Comparison of ENCODE assay signal across 14 cellular contexts in genomic region chr10:120262857-120263547, GRCh38.
DNase-seq lines count a peak whose midpoint lies in the region; ATAC-seq and TF ChIP-seq lines count a peak whose summit lies in the region.
"Had no signal": no experiment of that assay in that cellular context is flagged by ENCODE, and none has a peak within 500 bp of the region (broad histone marks: within the 10 kb centered on the region; RNA-seq: fewer than 3 reads in every experiment).

No MANE protein-coding gene starts in this region.

- 69 to 95% (median 72%) methylated on average over 1 of the region's 1 CpG for WGBS in heart left ventricle, 4 donors

- H3K36me3 ChIP-seq in heart left ventricle: no peaks in the 10 kb centered on the region
- H3K36me3 ChIP-seq: left lung, SJSA1 had no signal

- H3K9me3 ChIP-seq in heart left ventricle: no peaks in the 10 kb centered on the region
- H3K9me3 ChIP-seq: left lung, SJSA1 had no signal

- peak; percentile 88 for DNase-seq in kidney tubule cell (ENCODE audit: low spot score)
- no peak for DNase-seq in heart left ventricle
- DNase-seq in LoVo (ENCODE audit: low spot score): no peak
- DNase-seq in NCI-H2107 treated with DMSO at 0.1 percent for 48 hours (lab: John Stamatoyannopoulos, UW; ENCODE audit: unreplicated experiment): no peak
- DNase-seq: activated B cell treated with CpG ODN at 0.5 μM for 24 hours, left lung, NCI-H1105, NCI-H524 treated with DMSO at 0.1 percent for 48 hours, nephron progenitor cell had no signal

- intact Hi-C loops in heart left ventricle (cut with DNase I): no loop called here

- no peak for TF ChIP-seq CTCF in heart left ventricle (IDR thresholded peaks at IDR 0.05)

- no peaks in the 10 kb centered on the region for H3K4me1 ChIP-seq in heart left ventricle
- H3K4me1 ChIP-seq: left lung, SJSA1 had no signal

- H3K4me3 ChIP-seq in heart left ventricle: no peak overlapping the region
- H3K4me3 ChIP-seq: left lung, SJSA1 had no signal

- no peak overlapping the region for H3K27ac ChIP-seq in heart left ventricle
- H3K27ac ChIP-seq: left lung, SJSA1 had no signal

- ATAC-seq in GM18907 (IDR thresholded peaks at IDR 0.05; ENCODE audit: unreplicated experiment): peak; percentile 89
- ATAC-seq in HG02610 (IDR thresholded peaks at IDR 0.05; ENCODE audit: unreplicated experiment): peak; percentile 77
- ATAC-seq in HG03565 (IDR thresholded peaks at IDR 0.05; ENCODE audit: unreplicated experiment): peak; percentile 83
- no peak for ATAC-seq in heart left ventricle
- ATAC-seq: left lung, sciatic nerve had no signal

- H3K27me3 ChIP-seq in heart left ventricle: no peaks in the 10 kb centered on the region

- no peak for TF ChIP-seq POLR2A in heart left ventricle (IDR thresholded peaks at IDR 0.05)

Comparison
In these comparisons a context has a peak if more than half of its experiments do, and no peak if none do; other contexts are left out.
1. ATAC-seq: peak in GM18907 (single experiment), HG02610 (single experiment) and HG03565 (single experiment); none in heart left ventricle (0 of 4).